ENCODE assay signal across 1 cellular context in genomic region chr7:19747740-19748339, GRCh38.
TF ChIP-seq lines count a peak whose summit lies in the region.

No MANE protein-coding gene starts in this region.

TF ChIP-seq in K562, 482 proteins besides CTCF, POLR2A, EP300 and RAD21 (continued from another document):
- no peak for TF ChIP-seq HNRNPLL (IDR thresholded peaks at IDR 0.05; ENCODE audit: low read depth, low read length, poor library complexity, severe bottlenecking)
- no peak for TF ChIP-seq PHF21A (IDR thresholded peaks at IDR 0.05; ENCODE audit: borderline replicate concordance, low read depth)
- no peak for TF ChIP-seq BRF1 (IDR thresholded peaks at IDR 0.05; ENCODE audit: borderline replicate concordance, extremely low read depth, insufficient read length)
